Comparison of ENCODE assay signal across 11 cellular contexts in the genomic region with DNA sequence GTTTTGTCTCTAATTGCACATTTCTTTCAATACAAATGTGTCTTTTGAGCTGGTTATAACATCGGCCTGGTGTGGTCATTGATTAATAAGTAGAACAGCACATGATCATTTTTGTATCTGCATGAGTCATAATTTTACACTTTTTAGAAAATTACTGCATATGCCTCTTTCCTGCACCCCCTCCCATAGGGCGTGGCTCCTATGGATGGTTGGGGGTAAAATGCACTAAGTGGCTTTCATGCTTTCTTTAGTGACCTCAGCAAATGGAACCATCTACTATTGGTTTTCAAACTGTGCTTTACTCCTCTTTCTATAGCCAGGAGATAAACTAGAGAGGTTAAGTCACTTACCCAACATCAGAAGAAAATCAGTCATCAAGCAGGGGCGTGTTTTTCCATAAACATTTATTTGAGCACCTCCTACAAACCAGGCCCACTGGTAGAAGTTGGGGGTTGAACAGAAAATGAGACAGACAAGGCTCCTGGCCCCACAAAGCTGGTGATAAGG. TPM values are rescaled to one million over a fixed set of nuclear protein-coding genes. Genes with fewer than 3 reads are reported as not detected.
DNase-seq lines count a peak whose midpoint lies in the region; ATAC-seq lines count a peak whose summit lies in the region.
"Had no signal": no experiment of that assay in that cellular context is flagged by ENCODE, and none has a peak within 500 bp of the region (broad histone marks: within the 10 kb centered on the region; RNA-seq: fewer than 3 reads in every experiment).

No MANE protein-coding gene starts in this region.

- DNase-seq in stimulated activated naive CD4-positive, alpha-beta T cell treated with Interleukin-2 at 50 U/mL for 16 hours (lab: John Stamatoyannopoulos, UW): peak; percentile 66
- DNase-seq in stimulated activated naive CD4-positive, alpha-beta T cell (lab: John Stamatoyannopoulos, UW): no peak
- DNase-seq in naive thymus-derived CD8-positive, alpha-beta T cell: no peak
- no peak for DNase-seq in cortex of kidney (lab: John Stamatoyannopoulos, UW)
- DNase-seq in activated gamma-delta T cell treated with Interleukin-2 at 50 U/mL for 16 hours: no peak
- DNase-seq: H7, NCI-H1417 treated with DMSO at 0.1 percent for 48 hours, OCI-M1 had no signal

- H3K4me3 Mint-ChIP-seq in activated T-helper 17 cell treated with anti-CD3 and anti-CD28 coated beads, Interleukin-2, amount 50 U/mL, for 72 hours: peak overlapping the region; percentile 91
- H3K4me3 Mint-ChIP-seq in naive thymus-derived CD8-positive, alpha-beta T cell: peak overlapping the region; percentile 29 to 99 (median 82)

- peak overlapping the region; percentile 96 for H3K27ac Mint-ChIP-seq in activated T-helper 17 cell treated with anti-CD3 and anti-CD28 coated beads, Interleukin-2, amount 50 U/mL, for 72 hours
- H3K27ac Mint-ChIP-seq in naive thymus-derived CD8-positive, alpha-beta T cell: peak overlapping the region; percentile 90 to 100 (median 98)

- peaks cover 45% of the 10 kb centered on the region for H3K4me1 Mint-ChIP-seq in activated T-helper 17 cell treated with anti-CD3 and anti-CD28 coated beads, Interleukin-2, amount 50 U/mL, for 72 hours
- H3K4me1 Mint-ChIP-seq in naive thymus-derived CD8-positive, alpha-beta T cell: peaks cover 53 to 89% (median 81%) of the 10 kb centered on the region in 4 donors

- no peaks in the 10 kb centered on the region for H3K27me3 Mint-ChIP-seq in activated T-helper 17 cell treated with anti-CD3 and anti-CD28 coated beads, Interleukin-2, amount 50 U/mL, for 72 hours
- no peaks in the 10 kb centered on the region for H3K27me3 Mint-ChIP-seq in naive thymus-derived CD8-positive, alpha-beta T cell

- no peaks in the 10 kb centered on the region for H3K9me3 Mint-ChIP-seq in activated T-helper 17 cell treated with anti-CD3 and anti-CD28 coated beads, Interleukin-2, amount 50 U/mL, for 72 hours
- no peaks in the 10 kb centered on the region for H3K9me3 Mint-ChIP-seq in naive thymus-derived CD8-positive, alpha-beta T cell

- H3K36me3 Mint-ChIP-seq in activated T-helper 17 cell treated with anti-CD3 and anti-CD28 coated beads, Interleukin-2, amount 50 U/mL, for 72 hours (ENCODE audit: low read depth): peaks cover 88% of the 10 kb centered on the region
- H3K36me3 Mint-ChIP-seq in naive thymus-derived CD8-positive, alpha-beta T cell: peaks cover 0 to 20% (median 7%) of the 10 kb centered on the region in 3 donors

- ATAC-seq in activated T-helper 17 cell treated with anti-CD3 and anti-CD28 coated beads, Interleukin-2, amount 50 U/mL, for 72 hours (replicated peaks): peak; percentile 36
- ATAC-seq in naive thymus-derived CD8-positive, alpha-beta T cell: no peak
- ATAC-seq in GM19328 (IDR thresholded peaks at IDR 0.05; ENCODE audit: unreplicated experiment) (no peak), GM19463 (IDR thresholded peaks at IDR 0.05; ENCODE audit: unreplicated experiment) (no peak)

- POLR2A ChIA-PET in naive thymus-derived CD8-positive, alpha-beta T cell (lab: Charles Lee): interaction anchor here (1.0 to 12.2 kb wide), 7 partner anchors 10 to 71 kb away, joined by 3 to 185 read pairs (median 4); no protein-coding TSS in a partner anchor

RNA-seq across cellular contexts. Expression of a gene that starts 3.8 kb away (rescaled TPM):
- 100 to 1,000 TPM; 432 to 559 TPM for total RNA-seq in activated T-helper 17 cell treated with anti-CD3 and anti-CD28 coated beads, Interleukin-2, amount 50 U/mL, for 72 hours
- total RNA-seq in naive thymus-derived CD8-positive, alpha-beta T cell: 100 to 1,000 TPM; 334 to 359 TPM
- polyA plus RNA-seq in naive thymus-derived CD8-positive, alpha-beta T cell: 100 to 1,000 TPM; 242 to 318 (median 254) TPM
